ENCODE assay signal across 9 cellular contexts in genomic region chr1:6612641-6613360, GRCh38. TPM values are rescaled to one million over a fixed set of nuclear protein-coding genes. Genes with fewer than 3 reads are reported as not detected.
DNase-seq lines count a peak whose midpoint lies in the region; ATAC-seq, FAIRE-seq and TF ChIP-seq lines count a peak whose summit lies in the region.
"Had no signal": no experiment of that assay in that cellular context is flagged by ENCODE, and none has a peak within 500 bp of the region (broad histone marks: within the 10 kb centered on the region; RNA-seq: fewer than 3 reads in every experiment).

No MANE protein-coding gene starts in this region.

- H3K27ac Mint-ChIP-seq in endodermal cell: peak overlapping the region; percentile 77

- H3K27me3 Mint-ChIP-seq in endodermal cell (ENCODE audit: insufficient read depth): peaks cover 5% of the 10 kb centered on the region

- H3K9me3 ChIP-seq in SJCRH30 (replicated peaks) (no peaks in the 10 kb centered on the region), endodermal cell (ENCODE audit: control insufficient read depth, low read length) (no peaks in the 10 kb centered on the region), mucosa of descending colon (no peaks in the 10 kb centered on the region), vagina (no peaks in the 10 kb centered on the region)

- peak overlapping the region; percentile 54 for H3K9ac ChIP-seq in endodermal cell (ENCODE audit: extremely low read depth, low read length, poor library complexity, severe bottlenecking)

- TF ChIP-seq CTCF in endodermal cell (conservative IDR thresholded peaks at IDR 0.05): no peak
- TF ChIP-seq CTCF in mucosa of descending colon (IDR thresholded peaks at IDR 0.05): no peak
- no peak for TF ChIP-seq CTCF in vagina (IDR thresholded peaks at IDR 0.05)

- H3K9me3 Mint-ChIP-seq in endodermal cell: no peaks in the 10 kb centered on the region

- H3K27me3 ChIP-seq in SJCRH30 (no peaks in the 10 kb centered on the region), endodermal cell (ENCODE audit: control insufficient read depth, insufficient read depth, low read length, poor library complexity, severe bottlenecking) (no peaks in the 10 kb centered on the region), vagina (no peaks in the 10 kb centered on the region)

- TF ChIP-seq POLR2A in vagina (IDR thresholded peaks at IDR 0.05): peak in 1 of 2 donors; percentile 24

- ATAC-seq in GM18909 (IDR thresholded peaks at IDR 0.05; ENCODE audit: poor library complexity, unreplicated experiment) (peak; percentile 31), HG03457 (IDR thresholded peaks at IDR 0.05; ENCODE audit: unreplicated experiment) (peak; percentile 17), mucosa of descending colon (peak; percentile 52)

- WGBS in endodermal cell (ENCODE audit: insufficient coverage in 1 of 2, insufficient read length in 1 of 2), 2 experiments: 1 to 2% methylated on average over 25 to 67 of the region's 67 CpGs

- H3K27ac ChIP-seq in SJCRH30 (peak overlapping the region; percentile 37; the same call in 1 of the 2 replicates), endodermal cell (ENCODE audit: low read depth, low read length) (peak overlapping the region; percentile 63), vagina (peak overlapping the region; percentile 97)

- DNase-seq in D341Med (ENCODE audit: low spot score): peak; percentile 87
- peak; percentile 66 to 72 for DNase-seq in SJCRH30
- DNase-seq in endodermal cell: no peak
- peak; percentile 64 to 80 (median 79) for DNase-seq in mucosa of descending colon
- no peak for DNase-seq in vagina (ENCODE audit: extremely low spot score in 2 of 2)
- no peak for DNase-seq in GM19239 (ENCODE audit: insufficient read length, low spot score)

- no peak for FAIRE-seq in GM19239 (lab: Jason Lieb, UNC)
- FAIRE-seq: colon had no signal

- H3K4me1 Mint-ChIP-seq in endodermal cell: peaks cover 9% of the 10 kb centered on the region

- H3K36me3 ChIP-seq in SJCRH30 (peaks cover 17% of the 10 kb centered on the region), endodermal cell (ENCODE audit: control insufficient read depth, insufficient read depth, low read length) (peaks cover 15% of the 10 kb centered on the region), mucosa of descending colon (ENCODE audit: low read depth) (no peaks in the 10 kb centered on the region), vagina (peaks cover 0 to 4% of the 10 kb centered on the region in 2 donors)

- H3K4me3 ChIP-seq in SJCRH30: peak overlapping the region; percentile 99
- peak overlapping the region; percentile 95 for H3K4me3 ChIP-seq in endodermal cell (ENCODE audit: low read length)
- H3K4me3 ChIP-seq in mucosa of descending colon: peak overlapping the region; percentile 32
- H3K4me3 ChIP-seq in vagina: peak overlapping the region; percentile 77 to 98

- peak overlapping the region; percentile 74 for H3K4me3 Mint-ChIP-seq in endodermal cell

- H3K36me3 Mint-ChIP-seq in endodermal cell (ENCODE audit: low read depth): peaks cover 11% of the 10 kb centered on the region

- intact Hi-C loops in mucosa of descending colon (cut with DNase I, micrococcal nuclease) (no loop called here), vagina (cut with DNase I) (no loop called here)

- peaks cover 11% of the 10 kb centered on the region for H3K4me1 ChIP-seq in SJCRH30
- H3K4me1 ChIP-seq in endodermal cell (ENCODE audit: control insufficient read depth, insufficient read depth, low read length): no peaks in the 10 kb centered on the region
- H3K4me1 ChIP-seq in mucosa of descending colon (ENCODE audit: low read depth): peaks cover 8% of the 10 kb centered on the region
- H3K4me1 ChIP-seq in vagina: peaks cover 49% of the 10 kb centered on the region

RNA-seq across cellular contexts. Expression of gene PHF13, which starts 0.7 kb away (rescaled TPM):
- total RNA-seq in SJCRH30 (2014; rRNA removed; shearing (Covaris generic)): 24.5 and 25.0 TPM in 2 replicates
- total RNA-seq in endodermal cell: 10 to 100 TPM; 36.9 to 47.8 TPM
- 27.3 TPM for polyA plus RNA-seq in endodermal cell (2013, experiment 1 of 2)
- polyA plus RNA-seq in endodermal cell (2013, experiment 2 of 2): 25.9 TPM
- total RNA-seq in mucosa of descending colon: 10 to 100 TPM in 1 of 3 donors, 1 to 10 TPM in 2; 6.6 to 21.5 (median 8.9) TPM
- 21.6 TPM for total RNA-seq in vagina

RNA-seq across cellular contexts. Expression of gene KLHL21, which starts 10.1 kb away (rescaled TPM):
- total RNA-seq in SJCRH30 (2014; rRNA removed; shearing (Covaris generic)): 44.8 and 45.0 TPM in 2 replicates
- total RNA-seq in endodermal cell: 10 to 100 TPM; 10.9 to 13.2 TPM
- polyA plus RNA-seq in endodermal cell (2013, experiment 1 of 2): 8.8 TPM
- polyA plus RNA-seq in endodermal cell (2013, experiment 2 of 2): 7.9 TPM
- 10 to 100 TPM in 2 of 3 donors, 1 to 10 TPM in 1; 8.7 to 68.2 (median 10.7) TPM for total RNA-seq in mucosa of descending colon
- 54.3 TPM for total RNA-seq in vagina

RNA-seq across cellular contexts. Expression of gene THAP3, which starts 11.9 kb away (rescaled TPM):
- total RNA-seq in SJCRH30 (2014; rRNA removed; shearing (Covaris generic)): 35.5 and 36.5 TPM in 2 replicates
- 10 to 100 TPM; 13.0 to 22.4 TPM for total RNA-seq in endodermal cell
- 26.7 TPM for polyA plus RNA-seq in endodermal cell (2013, experiment 1 of 2)
- polyA plus RNA-seq in endodermal cell (2013, experiment 2 of 2): 23.5 TPM
- 10 to 100 TPM in 2 of 3 donors, 1 to 10 TPM in 1; 8.5 to 19.4 (median 13.7) TPM for total RNA-seq in mucosa of descending colon
- total RNA-seq in vagina: 29.0 TPM

RNA-seq across cellular contexts. Expression of gene ZBTB48, which starts 33.0 kb away (rescaled TPM):
- 14.6 and 25.2 TPM in 2 replicates for total RNA-seq in SJCRH30 (2014; rRNA removed; shearing (Covaris generic))
- total RNA-seq in endodermal cell (10 to 100 TPM; 28.2 to 31.0 TPM), mucosa of descending colon (10 to 100 TPM; 36.8 to 53.9 (median 42.3) TPM), vagina (9.1 TPM)
- polyA plus RNA-seq in endodermal cell (2013, experiment 1 of 2): 22.8 TPM
- polyA plus RNA-seq in endodermal cell (2013, experiment 2 of 2): 22.7 TPM

RNA-seq across cellular contexts. Expression of gene TAS1R1, which starts 57.7 kb away (rescaled TPM):
- total RNA-seq in SJCRH30 (2014; rRNA removed; shearing (Covaris generic)): 0.14 and 0.20 TPM in 2 replicates
- total RNA-seq in endodermal cell (under 1 TPM; 0.31 to 0.51 TPM), mucosa of descending colon (under 1 TPM in 2 of 3 donors, not detected in 1; 0.13 to 0.14 TPM), vagina (not detected)
- not detected for polyA plus RNA-seq in endodermal cell (2013, experiment 1 of 2)
- polyA plus RNA-seq in endodermal cell (2013, experiment 2 of 2): not detected

Comparison
In these comparisons a context has a peak if more than half of its experiments do, and no peak if none do; other contexts are left out.
1. DNase-seq: peak in D341Med (single experiment), SJCRH30 (2 of 2) and mucosa of descending colon (3 of 3); none in endodermal cell (single experiment), vagina (0 of 2) and GM19239 (single experiment).
2. H3K27ac ChIP-seq: peak in every context shown above with its lines; median percentile 97 in vagina; 63 in endodermal cell; 37 in SJCRH30.
3. H3K4me3 ChIP-seq: peak in every context shown above with its lines; median percentile 99 in SJCRH30; 95 in endodermal cell; 88 in vagina; 32 in mucosa of descending colon.
4. Peak in every context shown above with its lines, with median percentiles within 50 percentile points of each other: ATAC-seq.